Comparison of ENCODE assay signal across 18 cellular contexts in genomic region chr11:66877585-66877984, GRCh38.
"Had no signal": no experiment of that assay in that cellular context is flagged by ENCODE, and none has a peak within 500 bp of the region (broad histone marks: within the 10 kb centered on the region; RNA-seq: fewer than 3 reads in every experiment).

No MANE protein-coding gene starts in this region.

- H3K4me2 ChIP-seq: smooth muscle cell had no signal

- ATAC-seq: activated CD4-positive, alpha-beta T cell treated with anti-CD3 and anti-CD28 coated beads for 36 hours; activated CD8-positive, alpha-beta T cell treated with anti-CD3 and anti-CD28 coated beads for 36 hours; right cardiac atrium; stimulated activated effector memory CD8-positive, alpha-beta T cell treated with anti-CD3 and anti-CD28 coated beads, Interleukin-12 subunit alpha, Interleukin-12 subunit beta, amount 100 ng/mL, for 72 hours had no signal

- H3K27ac ChIP-seq: ascending aorta, coronary artery, neutrophil, WERI-Rb-1 had no signal

- H3K4me3 ChIP-seq: ascending aorta, coronary artery, lung, smooth muscle cell had no signal

- H3K4me1 ChIP-seq: ascending aorta had no signal

- FAIRE-seq: endothelial cell of umbilical vein had no signal

- DNase-seq: activated CD4-positive, alpha-beta T cell treated with anti-CD3 and anti-CD28 coated beads for 36 hours; activated CD8-positive, alpha-beta memory T cell treated with anti-CD3 and anti-CD28 coated beads, Interleukin-2, amount 50 U/mL, for 4 hours; activated CD8-positive, alpha-beta T cell treated with anti-CD3 and anti-CD28 coated beads for 36 hours; activated naive CD8-positive, alpha-beta T cell treated with anti-CD3 and anti-CD28 coated beads, Interleukin-2, amount 10 ng/mL, durations not matched to agents 7 days and 5 days; effector CD4-positive, alpha-beta T cell; hippocampal formation; midbrain; T1000; trophoblast cell had no signal

- H3K9me3 ChIP-seq: ascending aorta, neutrophil had no signal
